In genomic region chr6:126548301-126548700, GRCh38 we compare ENCODE assay signal across 24 cellular contexts.
"Had no signal": no experiment of that assay in that cellular context is flagged by ENCODE, and none has a peak within 500 bp of the region (broad histone marks: within the 10 kb centered on the region; RNA-seq: fewer than 3 reads in every experiment).

No MANE protein-coding gene starts in this region.

- H3K4me3 ChIP-seq: body of pancreas, gastroesophageal sphincter, heart left ventricle, ovary, psoas muscle, smooth muscle cell, suprapubic skin, transverse colon, uterus had no signal

- H3K4me1 ChIP-seq: body of pancreas, gastroesophageal sphincter, heart left ventricle, psoas muscle, suprapubic skin, transverse colon, uterus had no signal

- H3K9me3 Mint-ChIP-seq: activated CD4-positive, alpha-beta memory T cell treated with anti-CD3 and anti-CD28 coated beads for 36 hours; activated T-helper 1 cell treated with anti-CD3 and anti-CD28 coated beads, Interleukin-12 subunit alpha, Interleukin-12 subunit beta, Interleukin-2, Interleukin-4 antibody, amounts not matched to agents 30 ng/mL and 10 ng/mL and 1 ng/mL, durations not matched to agents 14 hours and 24 hours and 36 hours; stimulated activated naive CD8-positive, alpha-beta T cell treated with anti-CD3 and anti-CD28 coated beads, Interleukin-15, amount 100 ng/mL, for 72 hours had no signal

- H3K36me3 Mint-ChIP-seq: activated CD4-positive, alpha-beta memory T cell treated with anti-CD3 and anti-CD28 coated beads for 36 hours; activated naive CD4-positive, alpha-beta T cell treated with anti-CD3 and anti-CD28 coated beads, Interleukin-2, amount 50 U/mL, for 72 hours; WTC11 had no signal

- H3K27me3 Mint-ChIP-seq: activated CD4-positive, alpha-beta memory T cell treated with anti-CD3 and anti-CD28 coated beads for 36 hours; stimulated activated naive CD8-positive, alpha-beta T cell treated with anti-CD3 and anti-CD28 coated beads, Interleukin-15, amount 100 ng/mL, for 72 hours had no signal

- DNase-seq: activated CD4-positive, alpha-beta memory T cell treated with anti-CD3 and anti-CD28 coated beads for 36 hours; activated CD4-positive, alpha-beta T cell treated with anti-CD3 and anti-CD28 coated beads for 4 hours; activated gamma-delta T cell treated with Interleukin-2 at 50 U/mL for 16 hours; activated T-cell treated with anti-CD3 and anti-CD28 coated beads for 4 hours; amniotic stem cell; body of pancreas; dermis blood vessel endothelial cell; effector memory CD4-positive, alpha-beta T cell; heart left ventricle; kidney; ovary; psoas muscle; right cardiac atrium; stimulated activated CD4-positive, alpha-beta T cell treated with anti-CD3 and anti-CD28 coated beads, Interleukin-4, amount 100 ng/mL, for 1 hour; stimulated activated naive CD8-positive, alpha-beta T cell treated with anti-CD3 and anti-CD28 coated beads, Interleukin-15, amount 100 ng/mL, for 72 hours; transverse colon; uterus had no signal

- H3K27me3 ChIP-seq: body of pancreas, gastroesophageal sphincter, heart left ventricle, ovary, suprapubic skin, transverse colon, uterus had no signal

- H3K9me3 ChIP-seq: body of pancreas, ovary, psoas muscle, suprapubic skin, transverse colon, uterus had no signal

- H3K36me3 ChIP-seq: gastroesophageal sphincter, heart left ventricle, ovary, suprapubic skin, transverse colon, uterus had no signal

- H3K4me3 Mint-ChIP-seq: activated CD4-positive, alpha-beta memory T cell treated with anti-CD3 and anti-CD28 coated beads for 36 hours; activated T-helper 1 cell treated with anti-CD3 and anti-CD28 coated beads, Interleukin-12 subunit alpha, Interleukin-12 subunit beta, Interleukin-2, Interleukin-4 antibody, amounts not matched to agents 30 ng/mL and 10 ng/mL and 1 ng/mL, durations not matched to agents 14 hours and 24 hours and 36 hours; stimulated activated naive CD8-positive, alpha-beta T cell treated with anti-CD3 and anti-CD28 coated beads, Interleukin-15, amount 100 ng/mL, for 72 hours; WTC11 had no signal

- H3K4me2 ChIP-seq: smooth muscle cell had no signal

- H3K4me1 Mint-ChIP-seq: stimulated activated naive CD8-positive, alpha-beta T cell treated with anti-CD3 and anti-CD28 coated beads, Interleukin-15, amount 100 ng/mL, for 72 hours had no signal

- H3K27ac ChIP-seq: body of pancreas, gastroesophageal sphincter, heart left ventricle, ovary, psoas muscle, suprapubic skin, transverse colon, uterus had no signal

- ATAC-seq: activated naive CD4-positive, alpha-beta T cell treated with anti-CD3 and anti-CD28 coated beads, Interleukin-2, amount 50 U/mL, for 72 hours; body of pancreas; gastroesophageal sphincter; heart left ventricle; left lobe of liver; psoas muscle; right cardiac atrium; stimulated activated naive CD8-positive, alpha-beta T cell treated with anti-CD3 and anti-CD28 coated beads, Interleukin-15, amount 100 ng/mL, for 72 hours; WTC11 had no signal

- H3K27ac Mint-ChIP-seq: activated CD4-positive, alpha-beta memory T cell treated with anti-CD3 and anti-CD28 coated beads for 36 hours; activated naive CD4-positive, alpha-beta T cell treated with anti-CD3 and anti-CD28 coated beads, Interleukin-2, amount 50 U/mL, for 72 hours; activated T-helper 1 cell treated with anti-CD3 and anti-CD28 coated beads, Interleukin-12 subunit alpha, Interleukin-12 subunit beta, Interleukin-2, Interleukin-4 antibody, amounts not matched to agents 30 ng/mL and 10 ng/mL and 1 ng/mL, durations not matched to agents 14 hours and 24 hours and 36 hours; stimulated activated naive CD8-positive, alpha-beta T cell treated with anti-CD3 and anti-CD28 coated beads, Interleukin-15, amount 100 ng/mL, for 72 hours; WTC11 had no signal
